In the genomic region with DNA sequence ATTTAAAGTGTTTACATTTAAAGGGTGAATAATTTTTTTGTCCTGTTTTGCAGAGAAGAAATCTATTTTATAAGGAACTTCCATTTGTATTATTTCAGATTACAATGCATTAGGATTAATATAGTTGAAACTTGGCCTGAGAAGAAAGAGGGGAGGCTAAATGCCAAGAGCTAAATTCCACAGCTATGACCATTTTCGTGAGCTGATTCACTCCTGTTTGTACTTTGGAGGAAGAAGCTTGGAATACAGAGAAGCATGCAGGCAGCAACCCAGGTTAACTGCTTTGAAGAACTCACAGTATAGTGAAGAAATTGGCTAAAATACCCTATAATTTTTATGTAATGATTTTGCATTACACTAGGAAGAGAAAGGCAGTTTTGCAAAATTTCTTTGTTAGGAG, we compare ENCODE assay signal across 14 cellular contexts.
DNase-seq lines count a peak whose midpoint lies in the region; ATAC-seq, FAIRE-seq and TF ChIP-seq lines count a peak whose summit lies in the region.
"Had no signal": no experiment of that assay in that cellular context is flagged by ENCODE, and none has a peak within 500 bp of the region (broad histone marks: within the 10 kb centered on the region; RNA-seq: fewer than 3 reads in every experiment).

No MANE protein-coding gene starts in this region.

- peak overlapping the region; percentile 75 for H3K4me2 ChIP-seq in A549

- TF ChIP-seq RAD21 in A549 (conservative IDR thresholded peaks at IDR 0.05 in 1 of 2, IDR thresholded peaks at IDR 0.05 in 1 of 2), result no peak

- in situ Hi-C loops in brain microvascular endothelial cell (cut with HindIII; ENCODE audit: low pct_ligation_motif_present, low sequenced_read_pairs), result no loop called here

- POLR2A ChIA-PET in A549 (lab: Yijun Ruan, JAX), result no interaction called here

- H3K4me3 ChIP-seq in A549 (no peak overlapping the region), brain microvascular endothelial cell (ENCODE audit: low read depth, low read length) (no peak overlapping the region)
- H3K4me3 ChIP-seq: cardiac muscle cell, psoas muscle, testis had no signal

- no peaks in the 10 kb centered on the region for H3K27me3 ChIP-seq in brain microvascular endothelial cell (replicated peaks)
- H3K27me3 ChIP-seq: cardiac muscle cell, testis had no signal

- TF ChIP-seq EP300 in A549 (IDR thresholded peaks at IDR 0.05), result no peak

- FAIRE-seq in A549 (lab: Jason Lieb, UNC), result no peak

- peak; percentile 1 to 32 for DNase-seq in A549 (ENCODE audit: low read depth in 1 of 2, low spot score in 1 of 2)
- DNase-seq in HS-27A (ENCODE audit: low read depth), result peak; percentile 36
- peak; percentile 80 for DNase-seq in brain microvascular endothelial cell
- peak; percentile 81 for DNase-seq in iris pigment epithelial cell (ENCODE audit: low read depth)
- no peak for DNase-seq in germinal center (ENCODE audit: low spot score)
- DNase-seq in NCI-H345 treated with DMSO at 0.1 percent for 48 hours (lab: John Stamatoyannopoulos, UW; ENCODE audit: unreplicated experiment), result no peak
- DNase-seq: activated CD4-positive, CD25-positive, alpha-beta regulatory T cell; activated T-cell treated with anti-CD3 and anti-CD28 coated beads, Interleukin-2, amount 50 U/mL, for 72 hours; DMS53; psoas muscle; testis had no signal

- peaks cover 23% of the 10 kb centered on the region for H3K4me1 ChIP-seq in A549
- H3K4me1 ChIP-seq: psoas muscle, testis had no signal

- 0% methylated on average over 1 of the region's 1 CpG for WGBS in A549 (ENCODE audit: missing lambda C conversion rate)

- H3K27ac ChIP-seq in A549, result peak overlapping the region; percentile 56 to 73; a peak in 3 of 6 replicates
- peak overlapping the region; percentile 58 for H3K27ac ChIP-seq in brain microvascular endothelial cell
- H3K27ac ChIP-seq: cardiac muscle cell, psoas muscle, testis had no signal

- CTCF ChIA-PET in A549 (lab: Yijun Ruan, JAX), result no interaction called here

- TF ChIP-seq CTCF in A549 (IDR thresholded peaks at IDR 0.05) (no peak), brain microvascular endothelial cell (IDR thresholded peaks at IDR 0.05; ENCODE audit: low read depth, low read length, missing control alignments) (no peak)

- no peaks in the 10 kb centered on the region; the same call in 1 of the 3 replicates for H3K9me3 ChIP-seq in A549
- H3K9me3 ChIP-seq: psoas muscle, testis had no signal

- H3K36me3 ChIP-seq in brain microvascular endothelial cell (replicated peaks), result no peaks in the 10 kb centered on the region
- H3K36me3 ChIP-seq: cardiac muscle cell had no signal

- no peak for TF ChIP-seq POLR2A in A549 (IDR thresholded peaks at IDR 0.05; ENCODE audit: low read length)

- peak; percentile 81 to 84; a peak in 5 of 6 replicates for ATAC-seq in A549
- ATAC-seq in GM19035 (IDR thresholded peaks at IDR 0.05; ENCODE audit: unreplicated experiment), result no peak
- ATAC-seq in GM21528 (IDR thresholded peaks at IDR 0.05; ENCODE audit: low FRiP score, unreplicated experiment), result no peak
- ATAC-seq: activated T-cell treated with anti-CD3 and anti-CD28 coated beads, Interleukin-2, amount 50 U/mL, for 72 hours; psoas muscle had no signal

TF ChIP-seq in A549, 52 proteins besides CTCF, POLR2A, EP300 and RAD21:
- TF ChIP-seq, protein P1, sequence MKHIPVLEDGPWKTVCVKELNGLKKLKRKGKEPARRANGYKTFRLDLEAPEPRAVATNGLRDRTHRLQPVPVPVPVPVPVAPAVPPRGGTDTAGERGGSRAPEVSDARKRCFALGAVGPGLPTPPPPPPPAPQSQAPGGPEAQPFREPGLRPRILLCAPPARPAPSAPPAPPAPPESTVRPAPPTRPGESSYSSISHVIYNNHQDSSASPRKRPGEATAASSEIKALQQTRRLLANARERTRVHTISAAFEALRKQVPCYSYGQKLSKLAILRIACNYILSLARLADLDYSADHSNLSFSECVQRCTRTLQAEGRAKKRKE (CRISPR knock-in tag; IDR thresholded peaks at IDR 0.05; ENCODE audit: low read depth), result no peak
- no peak for TF ChIP-seq RCOR1 (IDR thresholded peaks at IDR 0.05; ENCODE audit: low read depth, low read length)
- TF ChIP-seq KDM5A (IDR thresholded peaks at IDR 0.05), result no peak
- TF ChIP-seq KDM1A (IDR thresholded peaks at IDR 0.05; ENCODE audit: low read depth), result no peak
- TF ChIP-seq, protein P2, sequence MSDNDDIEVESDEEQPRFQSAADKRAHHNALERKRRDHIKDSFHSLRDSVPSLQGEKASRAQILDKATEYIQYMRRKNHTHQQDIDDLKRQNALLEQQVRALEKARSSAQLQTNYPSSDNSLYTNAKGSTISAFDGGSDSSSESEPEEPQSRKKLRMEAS (IDR thresholded peaks at IDR 0.05), result no peak
- no peak for TF ChIP-seq SREBF2 (IDR thresholded peaks at IDR 0.05)
- TF ChIP-seq HOXA7 (CRISPR knock-in tag; IDR thresholded peaks at IDR 0.05), result no peak
- TF ChIP-seq FOSL2 (IDR thresholded peaks at IDR 0.05), result no peak
- TF ChIP-seq FOSL2 (CRISPR knock-in tag; IDR thresholded peaks at IDR 0.05), result no peak
- no peak for TF ChIP-seq ZSCAN20 (CRISPR knock-in tag; IDR thresholded peaks at IDR 0.05)
- no peak for TF ChIP-seq HOXB13 (CRISPR knock-in tag; IDR thresholded peaks at IDR 0.05; ENCODE audit: low read depth)
- TF ChIP-seq RARB (CRISPR knock-in tag; IDR thresholded peaks at IDR 0.05), result no peak
- no peak for TF ChIP-seq HOXB5 (CRISPR knock-in tag; IDR thresholded peaks at IDR 0.05)
- no peak for TF ChIP-seq CHD4 (IDR thresholded peaks at IDR 0.05; ENCODE audit: borderline replicate concordance)
- TF ChIP-seq CEBPB (IDR thresholded peaks at IDR 0.05), result no peak
- no peak for TF ChIP-seq POLR2AphosphoS2 (conservative IDR thresholded peaks at IDR 0.05; ENCODE audit: low read length)
- TF ChIP-seq ZC3H11A (IDR thresholded peaks at IDR 0.05), result no peak

Comparison
In these comparisons a context has a peak if more than half of its experiments do, and no peak if none do; other contexts are left out.
1. ATAC-seq: peak in A549 (2 of 2); none in GM19035 (single experiment) and GM21528 (single experiment).
2. DNase-seq: peak in A549 (2 of 2), HS-27A (single experiment), brain microvascular endothelial cell (single experiment) and iris pigment epithelial cell (single experiment); none in germinal center (single experiment) and NCI-H345 treated with DMSO at 0.1 percent for 48 hours (single experiment).